In the genomic region with DNA sequence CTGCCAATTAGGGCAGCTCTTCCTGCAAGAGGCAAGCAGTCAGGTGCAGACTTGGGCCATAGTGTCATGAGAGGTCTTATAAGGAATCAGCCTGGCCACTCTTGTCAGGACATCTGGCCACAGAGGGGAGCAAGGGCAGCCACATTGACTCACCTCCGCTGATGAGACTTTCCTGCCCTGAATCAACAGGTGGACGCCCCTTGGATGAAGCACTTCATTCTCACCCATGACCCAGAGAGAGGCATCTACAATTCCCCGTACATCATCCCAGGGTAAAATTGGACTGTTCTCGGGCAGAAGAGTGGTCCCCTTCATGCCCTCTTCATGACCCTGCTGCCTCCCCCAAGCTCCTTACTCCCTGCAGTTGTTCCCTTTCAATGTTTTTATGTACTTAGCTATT, we compare ENCODE assay signal across 18 cellular contexts. TPM values are rescaled to one million over a fixed set of nuclear protein-coding genes. Genes with fewer than 3 reads are reported as not detected.
DNase-seq lines count a peak whose midpoint lies in the region; ATAC-seq and TF ChIP-seq lines count a peak whose summit lies in the region.
"Had no signal": no experiment of that assay in that cellular context is flagged by ENCODE, and none has a peak within 500 bp of the region (broad histone marks: within the 10 kb centered on the region; RNA-seq: fewer than 3 reads in every experiment).

No MANE protein-coding gene starts in this region.

- no CpG with 5 or more reads among the region's 4 CpGs for WGBS in neuronal stem cell (ENCODE audit: extremely low coverage in 2 of 2, insufficient read length in 2 of 2, insufficient replicate concordance in 1 of 2), 2 donors
- 69 to 91% (median 82%) methylated on average over 4 of the region's 4 CpGs for WGBS in spleen, 5 donors

- peak overlapping the region; percentile 26 for H3K23ac ChIP-seq in neuronal stem cell (ENCODE audit: low read depth, low read length, poor library complexity)

- no peaks in the 10 kb centered on the region for H4K20me1 ChIP-seq in PC-3 (ENCODE audit: low read length)
- H4K20me1 ChIP-seq in osteoblast (ENCODE audit: insufficient read depth, low read length) = no peaks in the 10 kb centered on the region
- H4K20me1 ChIP-seq: BLaER1 had no signal

- H3K4me1 ChIP-seq in PC-3 (ENCODE audit: insufficient read depth, low read length) (no peaks in the 10 kb centered on the region), neuronal stem cell (ENCODE audit: control insufficient read depth in 2 of 2, insufficient read depth in 1 of 2, low read depth in 1 of 2, low read length in 2 of 2) (peaks cover 0 to 4% of the 10 kb centered on the region in 2 donors), spleen (no peaks in the 10 kb centered on the region), osteoblast (ENCODE audit: insufficient read depth, low read length) (no peaks in the 10 kb centered on the region)
- H3K4me1 ChIP-seq: BLaER1, HAP-1 had no signal

- no peak overlapping the region for H4K8ac ChIP-seq in neuronal stem cell (ENCODE audit: low read depth, low read length)

- H3K27me3 ChIP-seq in PC-3 (ENCODE audit: low read length) (peaks cover 52% of the 10 kb centered on the region), neuronal stem cell (ENCODE audit: control insufficient read depth in 3 of 3, insufficient read depth in 3 of 3, low read depth in 1 of 3, low read length in 3 of 3) (peaks cover 0 to 3% (median 3%) of the 10 kb centered on the region in 3 experiments), spleen (replicated peaks in 1 of 7) (peaks cover 0 to 16% (median 0%) of the 10 kb centered on the region in 7 donors), osteoblast (ENCODE audit: insufficient read depth, low read length) (no peaks in the 10 kb centered on the region)
- H3K27me3 ChIP-seq: BLaER1 had no signal

- DNase-seq in PC-3 = no peak
- DNase-seq in neuronal stem cell (ENCODE audit: low spot score) = no peak
- DNase-seq in spleen = peak; percentile 21
- DNase-seq in nucleus accumbens (lab: John Stamatoyannopoulos, UW) = no peak
- no peak for DNase-seq in osteoblast (ENCODE audit: insufficient read length, low spot score, missing footprints)
- DNase-seq: CD4-positive, CD25-positive, alpha-beta regulatory T cell; CD8-positive, alpha-beta T cell; DMS 273 treated with DMSO at 0.1 percent for 48 hours; DMS53; DMS79 treated with DMSO at 0.1 percent for 48 hours; GOT3 had no signal

- H3K4ac ChIP-seq in neuronal stem cell (ENCODE audit: low read length) = no peak overlapping the region

- H2BK12ac ChIP-seq in neuronal stem cell (ENCODE audit: low read length) = no peak overlapping the region

- intact Hi-C loops in PC-3 (cut with micrococcal nuclease) (no loop called here), spleen (cut with DNase I; ENCODE audit: low total_unique reads) (no loop called here)

- H3K9me2 ChIP-seq in PC-3 (replicated peaks; ENCODE audit: low read length) = no peaks in the 10 kb centered on the region; the same call in 1 of the 2 replicates

- POLR2A ChIA-PET in PC-3 (lab: Charles Lee; ENCODE audit: unreplicated experiment) = no interaction called here

- no peaks in the 10 kb centered on the region for H3K9me3 ChIP-seq in PC-3 (ENCODE audit: low read length)
- peaks cover 0 to 9% of the 10 kb centered on the region in 2 donors for H3K9me3 ChIP-seq in neuronal stem cell (replicated peaks in 1 of 2; ENCODE audit: control insufficient read depth in 2 of 2, insufficient read depth in 1 of 2, low read depth in 1 of 2, low read length in 2 of 2)
- no peaks in the 10 kb centered on the region for H3K9me3 ChIP-seq in spleen
- no peaks in the 10 kb centered on the region for H3K9me3 ChIP-seq in osteoblast (ENCODE audit: low read depth, low read length)
- H3K9me3 ChIP-seq: BLaER1, HAP-1 had no signal

- no peak overlapping the region for H2BK5ac ChIP-seq in neuronal stem cell (ENCODE audit: low read length)

- no peak for TF ChIP-seq POLR2A in spleen (IDR thresholded peaks at IDR 0.05)

- CTCF ChIA-PET in PC-3 (lab: Charles Lee) = interaction anchor here (0.6 kb wide), 1 partner anchor 404 kb away, joined by 3 read pairs; no protein-coding TSS in a partner anchor

- no peak overlapping the region for H3K14ac ChIP-seq in neuronal stem cell (ENCODE audit: low read length)

- H3K9ac ChIP-seq in PC-3 (ENCODE audit: low read length) (no peak overlapping the region), neuronal stem cell (ENCODE audit: low read depth, low read length, poor library complexity) (no peak overlapping the region)
- H3K9ac ChIP-seq: BLaER1 had no signal

- no peaks in the 10 kb centered on the region for H3F3A ChIP-seq in PC-3 (ENCODE audit: low read length, unreplicated experiment)

- no TSS peak for BruUV-seq in PC-3 (replicated peaks; lab: Mats Ljungman, UMichigan)

- H3K36me3 ChIP-seq in PC-3 (ENCODE audit: low read depth, low read length) (no peaks in the 10 kb centered on the region), neuronal stem cell (replicated peaks in 1 of 2; ENCODE audit: control insufficient read depth in 2 of 2, insufficient read depth in 2 of 2, low read length in 2 of 2) (no peaks in the 10 kb centered on the region), spleen (no peaks in the 10 kb centered on the region), osteoblast (ENCODE audit: insufficient read depth, low read length) (no peaks in the 10 kb centered on the region)
- H3K36me3 ChIP-seq: BLaER1, HAP-1 had no signal

- no peak overlapping the region for H3K4me2 ChIP-seq in PC-3 (ENCODE audit: low read length)
- no peak overlapping the region for H3K4me2 ChIP-seq in neuronal stem cell (ENCODE audit: insufficient read depth, low read length, poor library complexity, severe bottlenecking)
- no peak overlapping the region for H3K4me2 ChIP-seq in osteoblast (ENCODE audit: insufficient read depth, low read length)
- H3K4me2 ChIP-seq: BLaER1 had no signal

- no peak overlapping the region for H2BK15ac ChIP-seq in neuronal stem cell (ENCODE audit: low read length)

- H3K79me2 ChIP-seq in PC-3 (ENCODE audit: low read length) (no peaks in the 10 kb centered on the region), osteoblast (ENCODE audit: insufficient read depth, low read length) (no peaks in the 10 kb centered on the region)

- no peak overlapping the region for H2BK120ac ChIP-seq in neuronal stem cell (ENCODE audit: low read depth, low read length)

- TF ChIP-seq CTCF in PC-3 (conservative IDR thresholded peaks at IDR 0.05; ENCODE audit: low read depth, low read length) (no peak), spleen (IDR thresholded peaks at IDR 0.05 in 8 of 11, conservative IDR thresholded peaks at IDR 0.05 in 3 of 11) (no peak), osteoblast (IDR thresholded peaks at IDR 0.05; ENCODE audit: extremely low read depth, low read depth, low read length) (no peak)

- no peak overlapping the region for H3K27ac ChIP-seq in PC-3 (ENCODE audit: low read length)
- no peak overlapping the region for H3K27ac ChIP-seq in neuronal stem cell (replicated peaks; ENCODE audit: low read length)
- H3K27ac ChIP-seq in spleen = no peak overlapping the region
- H3K27ac ChIP-seq in osteoblast (ENCODE audit: low read depth, low read length) = no peak overlapping the region
- H3K27ac ChIP-seq: BLaER1, C4-2B had no signal

- H3K4me3 ChIP-seq in PC-3 (ENCODE audit: low read length) (no peak overlapping the region), neuronal stem cell (ENCODE audit: low read length in 2 of 2) (no peak overlapping the region), spleen (no peak overlapping the region), osteoblast (ENCODE audit: insufficient read depth, low read length) (no peak overlapping the region)
- H3K4me3 ChIP-seq: BLaER1, HAP-1 had no signal

- no peak overlapping the region for H2AFZ ChIP-seq in PC-3 (ENCODE audit: low read length)
- H2AFZ ChIP-seq in neuronal stem cell (ENCODE audit: low read length) = no peak overlapping the region
- no peak overlapping the region for H2AFZ ChIP-seq in osteoblast (ENCODE audit: low read length)

- H3K18ac ChIP-seq in neuronal stem cell (ENCODE audit: low read length) = no peak overlapping the region

- no peak overlapping the region for H4K91ac ChIP-seq in neuronal stem cell (ENCODE audit: low read depth, low read length, poor library complexity)

- no peak overlapping the region for H2AK5ac ChIP-seq in neuronal stem cell (ENCODE audit: low read depth, low read length)

- ATAC-seq in PC-3 (peak; percentile 27; the same call in 1 of the 2 replicates), GM18858 (IDR thresholded peaks at IDR 0.05; ENCODE audit: unreplicated experiment) (no peak)
- ATAC-seq: CD8-positive, alpha-beta T cell had no signal

- H3K79me1 ChIP-seq in neuronal stem cell (ENCODE audit: low read depth, low read length) = peaks cover 3% of the 10 kb centered on the region

RNA-seq across cellular contexts. Expression of a gene that starts 16.9 kb away (rescaled TPM):
- total RNA-seq in PC-3 (2014; rRNA removed) = not detected in 2 replicates
- not detected for polyA plus RNA-seq in neuronal stem cell (2013, experiment 1 of 2)
- not detected for polyA plus RNA-seq in neuronal stem cell (2013, experiment 2 of 2)
- total RNA-seq in spleen = under 1 TPM in 1 of 7 donors, not detected in 6; 0.42 TPM
- polyA plus RNA-seq in spleen = not detected
- total RNA-seq in osteoblast = not detected in 2 replicates
- total RNA-seq: A172; A673; CD4-positive, CD25-positive, alpha-beta regulatory T cell; CD8-positive, alpha-beta T cell; Daoy had no signal
- polyA plus RNA-seq: CD4-positive, CD25-positive, alpha-beta regulatory T cell had no signal

RNA-seq across cellular contexts. Expression of a gene that starts 39.4 kb away (rescaled TPM):
- total RNA-seq in PC-3 (2014; rRNA removed) (17.2 and 24.2 TPM in 2 replicates), spleen (10 to 100 TPM; 32.2 to 71.3 (median 47.8) TPM), osteoblast (31.8 and 34.2 TPM in 2 replicates)
- 9.8 TPM for polyA plus RNA-seq in neuronal stem cell (2013, experiment 1 of 2)
- 9.7 TPM for polyA plus RNA-seq in neuronal stem cell (2013, experiment 2 of 2)
- polyA plus RNA-seq in spleen = 1 to 10 TPM; 1.7 to 8.6 (median 2.7) TPM
